In genomic region chr1:211578640-211579433, GRCh38 we compare ENCODE assay signal across 8 cellular contexts. TPM values are rescaled to one million over a fixed set of nuclear protein-coding genes. Genes with fewer than 3 reads are reported as not detected.
DNase-seq lines count a peak whose midpoint lies in the region; ATAC-seq and TF ChIP-seq lines count a peak whose summit lies in the region.

SLC30A1 (minus strand) TSS chr1:211579161; CDS start chr1:211578612, 549 bp downstream.

- H3K4me3 ChIP-seq in AG10803 (ENCODE audit: low read length) = peak within 1 kb of the TSS; percentile 85

- ATAC-seq in GM19043 (IDR thresholded peaks at IDR 0.05; ENCODE audit: low read depth, unreplicated experiment) (peak; percentile 72), HG03378 (IDR thresholded peaks at IDR 0.05; ENCODE audit: unreplicated experiment) (peak; percentile 80)

- no peak for TF ChIP-seq CTCF in AG10803 (conservative IDR thresholded peaks at IDR 0.05; ENCODE audit: low read length)

- peak; percentile 99 for DNase-seq in AG10803 (ENCODE audit: low read depth)
- peak; percentile 99 for DNase-seq in NCI-H460 (ENCODE audit: extremely low read depth, low read depth)
- peak; percentile 98 for DNase-seq in activated CD4-positive, CD25-positive, alpha-beta regulatory T cell treated with anti-CD3 and anti-CD28 coated beads, Interleukin-2, amount 50 U/mL, for 72 hours
- peak; percentile 99 for DNase-seq in cerebellum (ENCODE audit: low spot score)
- DNase-seq in kidney glomerular epithelial cell (lab: John Stamatoyannopoulos, UW) = peak; percentile 97
- DNase-seq in stimulated activated CD4-positive, alpha-beta T cell treated with anti-CD3 and anti-CD28 coated beads, Interleukin-1b, Interleukin-23, amount 100 ng/mL, for 1 hour (ENCODE audit: low read depth in 2 of 2) = peak; percentile 99 to 100

RNA-seq across cellular contexts. Expression of gene SLC30A1, which starts in this region (rescaled TPM):
- 33.2 and 35.3 TPM in 2 replicates for total RNA-seq in NCI-H460 (2014; rRNA removed; shearing (Covaris generic))
- 15.9 and 18.6 TPM in 2 replicates for polyA plus RNA-seq in NCI-H460 (2014; cell fraction: nucleus; rRNA removed)
- 18.0 TPM for total RNA-seq in cerebellum

Comparison
In these comparisons a context has a peak if more than half of its experiments do, and no peak if none do; other contexts are left out.
1. Peak in every context shown above with its lines: DNase-seq, ATAC-seq and H3K4me3 ChIP-seq.